ENCODE assay signal across 11 cellular contexts in the genomic region with DNA sequence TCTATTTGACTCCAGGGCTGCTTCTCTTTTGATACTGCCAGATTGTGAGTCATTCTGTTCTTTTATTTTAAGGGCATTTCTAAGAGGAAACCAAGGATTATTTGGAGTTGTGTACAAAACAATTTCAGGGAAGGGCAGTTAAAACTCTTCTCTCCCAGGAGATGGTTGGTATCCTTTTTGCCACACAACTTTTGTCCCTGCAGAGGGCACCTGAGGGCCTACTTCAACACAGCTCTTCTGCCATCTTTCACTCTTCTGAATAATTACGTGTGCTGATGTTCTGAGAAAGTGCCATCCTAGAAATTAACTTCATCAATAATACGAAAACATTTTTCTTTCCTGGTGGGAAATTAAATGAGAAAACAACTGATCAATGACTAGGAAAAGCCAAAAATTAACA.
DNase-seq lines count a peak whose midpoint lies in the region; ATAC-seq and TF ChIP-seq lines count a peak whose summit lies in the region.
"Had no signal": no experiment of that assay in that cellular context is flagged by ENCODE, and none has a peak within 500 bp of the region (broad histone marks: within the 10 kb centered on the region; RNA-seq: fewer than 3 reads in every experiment).

No MANE protein-coding gene starts in this region.

- H3K4me3 ChIP-seq in LNCaP clone FGC (ENCODE audit: low read depth, low read length) (no peak overlapping the region), choroid plexus epithelial cell (ENCODE audit: low read depth, low read length) (no peak overlapping the region), retinal pigment epithelial cell (ENCODE audit: low read length) (no peak overlapping the region)
- H3K4me3 ChIP-seq: SK-N-MC had no signal

- ATAC-seq in GM21526 (IDR thresholded peaks at IDR 0.05; ENCODE audit: low FRiP score, unreplicated experiment): no peak
- ATAC-seq: sciatic nerve had no signal

- TF ChIP-seq CTCF in LNCaP clone FGC (IDR thresholded peaks at IDR 0.05; ENCODE audit: control insufficient read depth, extremely low read depth, insufficient read depth): peak; percentile 68
- TF ChIP-seq CTCF in choroid plexus epithelial cell (conservative IDR thresholded peaks at IDR 0.05; ENCODE audit: low read depth, low read length): peak; percentile 35
- TF ChIP-seq CTCF in retinal pigment epithelial cell (conservative IDR thresholded peaks at IDR 0.05; ENCODE audit: low read depth, low read length): peak; percentile 38

- peak; percentile 0 for DNase-seq in SIG-M5 treated with dmso at 0.1 percent for 504 hours (lab: John Stamatoyannopoulos, UW; ENCODE audit: unreplicated experiment)
- DNase-seq in SIG-M5 (lab: John Stamatoyannopoulos, UW): no peak
- DNase-seq in LNCaP clone FGC (ENCODE audit: low read depth): no peak
- peak; percentile 11 for DNase-seq in choroid plexus epithelial cell (ENCODE audit: low read depth)
- no peak for DNase-seq in retinal pigment epithelial cell (ENCODE audit: low read depth)
- DNase-seq in NCI-H2196 (lab: John Stamatoyannopoulos, UW; ENCODE audit: unreplicated experiment): no peak
- DNase-seq in NCI-H526 treated with DMSO at 0.1 percent for 48 hours (lab: John Stamatoyannopoulos, UW): no peak
- DNase-seq: KG1 had no signal

Comparison
In these comparisons a context has a peak if more than half of its experiments do, and no peak if none do; other contexts are left out.
1. DNase-seq: peak in SIG-M5 treated with dmso at 0.1 percent for 504 hours (single experiment) and choroid plexus epithelial cell (single experiment); none in SIG-M5 (single experiment), LNCaP clone FGC (single experiment), retinal pigment epithelial cell (single experiment), NCI-H2196 (single experiment) and NCI-H526 treated with DMSO at 0.1 percent for 48 hours (single experiment).
2. Peak in every context shown above with its lines, with median percentiles within 50 percentile points of each other: CTCF ChIP-seq.